In genomic region chr17:2854662-2855061, GRCh38 we compare ENCODE assay signal across 11 cellular contexts. TPM values are rescaled to one million over a fixed set of nuclear protein-coding genes. Genes with fewer than 3 reads are reported as not detected.
A peak's percentile ranks its signal among the peaks of the same experiment; 100 is the strongest.
DNase-seq lines count a peak whose midpoint lies in the region; ATAC-seq, FAIRE-seq and TF ChIP-seq lines count a peak whose summit lies in the region.
"Had no signal": no experiment of that assay in that cellular context is flagged by ENCODE, and none has a peak within 500 bp of the region (broad histone marks: within the 10 kb centered on the region; RNA-seq: fewer than 3 reads in every experiment).

No MANE protein-coding gene starts in this region.

- peaks cover 6% of the 10 kb centered on the region for H3K79me1 ChIP-seq in mesendoderm (ENCODE audit: low read length)

- ATAC-seq in Right ventricle myocardium inferior (peak; percentile 36), GM19324 (IDR thresholded peaks at IDR 0.05; ENCODE audit: low FRiP score, unreplicated experiment) (no peak), HG03342 (IDR thresholded peaks at IDR 0.05; ENCODE audit: unreplicated experiment) (no peak)
- ATAC-seq: GM12878 had no signal

- H2BK15ac ChIP-seq in mesendoderm (replicated peaks; ENCODE audit: low read depth), result no peak overlapping the region

- H3K36me3 ChIP-seq in bronchial epithelial cell (ENCODE audit: control insufficient read depth, insufficient read depth, low read length), result no peaks in the 10 kb centered on the region
- H3K36me3 ChIP-seq in mesendoderm (ENCODE audit: control insufficient read depth, insufficient read depth, low read length), result no peaks in the 10 kb centered on the region
- no peaks in the 10 kb centered on the region for H3K36me3 ChIP-seq in vagina

- peak overlapping the region; percentile 4 for H3K23ac ChIP-seq in mesendoderm (ENCODE audit: low read length)

- peak overlapping the region; percentile 24 for H2AK5ac ChIP-seq in mesendoderm (ENCODE audit: low read length)

- no peak for TF ChIP-seq POLR2A in vagina (IDR thresholded peaks at IDR 0.05)

- no peak for DNase-seq in Right ventricle myocardium inferior (ENCODE audit: missing footprints)
- no peak for DNase-seq in cardiac septum (ENCODE audit: low spot score)
- DNase-seq in bronchial epithelial cell (ENCODE audit: low read depth), result peak; percentile 11
- DNase-seq in mesendoderm, result no peak
- DNase-seq in vagina (ENCODE audit: extremely low spot score in 2 of 2), result no peak
- DNase-seq in activated effector memory CD4-positive, alpha-beta T cell treated with Interleukin-2 at 50 U/mL for 16 hours, result no peak
- DNase-seq: stimulated activated CD4-positive, alpha-beta T cell treated with anti-CD3 and anti-CD28 coated beads, Interleukin-1b, Interleukin-23, amount 100 ng/mL, for 48 hours had no signal

- H3K79me2 ChIP-seq in mesendoderm (ENCODE audit: control insufficient read depth, insufficient read depth, low read length), result peaks cover 47% of the 10 kb centered on the region

- no peak for FAIRE-seq in bronchial epithelial cell (lab: Jason Lieb, UNC)
- FAIRE-seq: GM12878, TTC549 had no signal

- H3K9ac ChIP-seq in mesendoderm (ENCODE audit: low read length), result peak overlapping the region; percentile 86

- H4K8ac ChIP-seq in mesendoderm (ENCODE audit: low read depth, low read length), result no peak overlapping the region

- no CpG with 5 or more reads among the region's 7 CpGs for WGBS in mesendoderm (ENCODE audit: extremely low coverage, insufficient coverage, low lambda C conversion rate)

- H3K18ac ChIP-seq in mesendoderm (ENCODE audit: low read length), result peak overlapping the region; percentile 83

- H3K4me3 ChIP-seq in bronchial epithelial cell (ENCODE audit: low read depth, low read length) (peak overlapping the region; percentile 58), mesendoderm (ENCODE audit: low read length) (peak overlapping the region; percentile 93), vagina (peak overlapping the region; percentile 57 to 81)
- H3K4me3 ChIP-seq: GM12878 had no signal

- H3K27me3 ChIP-seq in bronchial epithelial cell (ENCODE audit: control insufficient read depth, insufficient read depth, low read length) (no peaks in the 10 kb centered on the region), mesendoderm (ENCODE audit: insufficient read depth, low read length, poor library complexity) (no peaks in the 10 kb centered on the region), vagina (no peaks in the 10 kb centered on the region)

- peak overlapping the region; percentile 12 for H2BK5ac ChIP-seq in mesendoderm (ENCODE audit: low read length)

- no peaks in the 10 kb centered on the region for H3K9me3 ChIP-seq in vagina

- peak overlapping the region; percentile 51 for H3K4me2 ChIP-seq in mesendoderm (ENCODE audit: low read length)

- TF ChIP-seq CTCF in bronchial epithelial cell (IDR thresholded peaks at IDR 0.05; ENCODE audit: insufficient read depth, low read length, severe bottlenecking) (no peak), vagina (IDR thresholded peaks at IDR 0.05) (no peak)

- H3K56ac ChIP-seq in mesendoderm (ENCODE audit: low read length), result peak overlapping the region; percentile 97

- H3K27ac ChIP-seq in mesendoderm (ENCODE audit: low read depth, low read length) (peak overlapping the region; percentile 92), vagina (no peak overlapping the region)

- peak overlapping the region; percentile 37 for H2BK120ac ChIP-seq in mesendoderm (ENCODE audit: low read depth, low read length)

- H3K4ac ChIP-seq in mesendoderm (ENCODE audit: low read depth, low read length), result peak overlapping the region; percentile 40

- intact Hi-C loops in Right ventricle myocardium inferior (cut with DNase I), result loop anchor here (2.0 kb wide), 1 partner anchor 46 kb away; no protein-coding TSS in a partner anchor
- intact Hi-C loops in cardiac septum (cut with DNase I), result no loop called here
- intact Hi-C loops in vagina (cut with DNase I), result loop anchor here (5.0 kb wide), 1 partner anchor 793 kb away; no protein-coding TSS in a partner anchor

- H4K5ac ChIP-seq in mesendoderm (ENCODE audit: low read length), result no peak overlapping the region

- H3K4me1 ChIP-seq in mesendoderm (ENCODE audit: control insufficient read depth, low read depth, low read length) (peaks cover 4% of the 10 kb centered on the region), vagina (peaks cover 22% of the 10 kb centered on the region)

RNA-seq across cellular contexts. Expression of gene RAP1GAP2, which starts 58.4 kb away (rescaled TPM):
- total RNA-seq in Right ventricle myocardium inferior (57.2 TPM), cardiac septum (31.2 TPM), bronchial epithelial cell (11.4 and 15.0 TPM in 2 replicates), vagina (22.6 TPM)
- polyA plus RNA-seq in mesendoderm (2013, experiment 1 of 2), result 20.7 TPM
- 21.1 TPM for polyA plus RNA-seq in mesendoderm (2013, experiment 2 of 2)
